ENCODE assay signal across 8 cellular contexts in genomic region chr11:66326261-66327111, GRCh38. TPM values are rescaled to one million over a fixed set of nuclear protein-coding genes. Genes with fewer than 3 reads are reported as not detected.
A peak's percentile ranks its signal among the peaks of the same experiment; 100 is the strongest.
DNase-seq lines count a peak whose midpoint lies in the region; ATAC-seq lines count a peak whose summit lies in the region.
"Had no signal": no experiment of that assay in that cellular context is flagged by ENCODE, and none has a peak within 500 bp of the region (broad histone marks: within the 10 kb centered on the region; RNA-seq: fewer than 3 reads in every experiment).

No MANE protein-coding gene starts in this region.

- no peak overlapping the region for H3K4me3 Mint-ChIP-seq in activated T-cell treated with anti-CD3 and anti-CD28 coated beads, Interleukin-2, amount 50 U/mL, for 24 hours
- H3K4me3 Mint-ChIP-seq in stimulated activated effector memory CD8-positive, alpha-beta T cell treated with anti-CD3 and anti-CD28 coated beads, Interleukin-12 subunit alpha, Interleukin-12 subunit beta, amount 100 ng/mL, for 72 hours = peak overlapping the region; percentile 19

- no peaks in the 10 kb centered on the region for H3K27me3 Mint-ChIP-seq in activated T-cell treated with anti-CD3 and anti-CD28 coated beads, Interleukin-2, amount 50 U/mL, for 24 hours

- no peaks in the 10 kb centered on the region for H3K36me3 Mint-ChIP-seq in activated T-cell treated with anti-CD3 and anti-CD28 coated beads, Interleukin-2, amount 50 U/mL, for 24 hours (ENCODE audit: low read depth)
- no peaks in the 10 kb centered on the region for H3K36me3 Mint-ChIP-seq in stimulated activated effector memory CD8-positive, alpha-beta T cell treated with anti-CD3 and anti-CD28 coated beads, Interleukin-12 subunit alpha, Interleukin-12 subunit beta, amount 100 ng/mL, for 72 hours

- intact Hi-C loops in cardiac septum (cut with DNase I) = no loop called here

- peak overlapping the region; percentile 64 for H3K27ac Mint-ChIP-seq in activated T-cell treated with anti-CD3 and anti-CD28 coated beads, Interleukin-2, amount 50 U/mL, for 24 hours
- H3K27ac Mint-ChIP-seq in stimulated activated effector memory CD8-positive, alpha-beta T cell treated with anti-CD3 and anti-CD28 coated beads, Interleukin-12 subunit alpha, Interleukin-12 subunit beta, amount 100 ng/mL, for 72 hours = peak overlapping the region; percentile 86

- H3K4me3 ChIP-seq in Jurkat, Clone E6-1 (ENCODE audit: low read length) = no peak overlapping the region
- H3K4me3 ChIP-seq: left lung had no signal

- ATAC-seq in stimulated activated effector memory CD8-positive, alpha-beta T cell treated with anti-CD3 and anti-CD28 coated beads, Interleukin-12 subunit alpha, Interleukin-12 subunit beta, amount 100 ng/mL, for 72 hours = peak; percentile 3
- no peak for ATAC-seq in HG02973 (IDR thresholded peaks at IDR 0.05; ENCODE audit: unreplicated experiment)
- ATAC-seq in GM21381 (IDR thresholded peaks at IDR 0.05; ENCODE audit: unreplicated experiment) = no peak
- no peak for ATAC-seq in GM18511 (IDR thresholded peaks at IDR 0.05; ENCODE audit: unreplicated experiment)

- H3K4me1 Mint-ChIP-seq in activated T-cell treated with anti-CD3 and anti-CD28 coated beads, Interleukin-2, amount 50 U/mL, for 24 hours (ENCODE audit: low read depth) = peaks cover 48% of the 10 kb centered on the region
- peaks cover 58% of the 10 kb centered on the region for H3K4me1 Mint-ChIP-seq in stimulated activated effector memory CD8-positive, alpha-beta T cell treated with anti-CD3 and anti-CD28 coated beads, Interleukin-12 subunit alpha, Interleukin-12 subunit beta, amount 100 ng/mL, for 72 hours

- no peaks in the 10 kb centered on the region for H3K9me3 Mint-ChIP-seq in activated T-cell treated with anti-CD3 and anti-CD28 coated beads, Interleukin-2, amount 50 U/mL, for 24 hours
- H3K9me3 Mint-ChIP-seq in stimulated activated effector memory CD8-positive, alpha-beta T cell treated with anti-CD3 and anti-CD28 coated beads, Interleukin-12 subunit alpha, Interleukin-12 subunit beta, amount 100 ng/mL, for 72 hours = no peaks in the 10 kb centered on the region

- peak; percentile 60 for DNase-seq in Jurkat, Clone E6-1 (ENCODE audit: low read depth, low spot score)
- DNase-seq in activated T-cell treated with anti-CD3 and anti-CD28 coated beads, Interleukin-2, amount 50 U/mL, for 24 hours = peak; percentile 66
- peak; percentile 90 for DNase-seq in cardiac septum (ENCODE audit: low spot score)
- peak in 1 of 2 donors; percentile 59 for DNase-seq in stimulated activated effector memory CD8-positive, alpha-beta T cell treated with anti-CD3 and anti-CD28 coated beads, Interleukin-12 subunit alpha, Interleukin-12 subunit beta, amount 100 ng/mL, for 72 hours (ENCODE audit: low spot score in 2 of 2)

RNA-seq across cellular contexts. Expression of gene CD248, which starts 9.6 kb away (rescaled TPM):
- polyA plus RNA-seq in Jurkat, Clone E6-1 (2012; ENCODE audit: insufficient read depth, insufficient read length) = 4.1 TPM
- total RNA-seq in cardiac septum = 9.7 TPM

RNA-seq across cellular contexts. Expression of gene RIN1, which starts 9.7 kb away (rescaled TPM):
- polyA plus RNA-seq in Jurkat, Clone E6-1 (2012; ENCODE audit: insufficient read depth, insufficient read length) = 2.0 TPM
- 2.2 TPM for total RNA-seq in cardiac septum

RNA-seq across cellular contexts. Expression of gene BRMS1, which starts 18.4 kb away (rescaled TPM):
- polyA plus RNA-seq in Jurkat, Clone E6-1 (2012; ENCODE audit: insufficient read depth, insufficient read length) = 75.8 TPM
- total RNA-seq in cardiac septum = 14.6 TPM

RNA-seq across cellular contexts. Expression of gene B4GAT1, which starts 20.9 kb away (rescaled TPM):
- 25.2 TPM for polyA plus RNA-seq in Jurkat, Clone E6-1 (2012; ENCODE audit: insufficient read depth, insufficient read length)
- total RNA-seq in cardiac septum = 31.6 TPM

RNA-seq across cellular contexts. Expression of gene TMEM151A, which starts 34.8 kb away (rescaled TPM):
- polyA plus RNA-seq in Jurkat, Clone E6-1 (2012; ENCODE audit: insufficient read depth, insufficient read length) = 4.5 TPM
- total RNA-seq in cardiac septum = 0.24 TPM
